Comparison of ENCODE assay signal across 27 cellular contexts in the genomic region with DNA sequence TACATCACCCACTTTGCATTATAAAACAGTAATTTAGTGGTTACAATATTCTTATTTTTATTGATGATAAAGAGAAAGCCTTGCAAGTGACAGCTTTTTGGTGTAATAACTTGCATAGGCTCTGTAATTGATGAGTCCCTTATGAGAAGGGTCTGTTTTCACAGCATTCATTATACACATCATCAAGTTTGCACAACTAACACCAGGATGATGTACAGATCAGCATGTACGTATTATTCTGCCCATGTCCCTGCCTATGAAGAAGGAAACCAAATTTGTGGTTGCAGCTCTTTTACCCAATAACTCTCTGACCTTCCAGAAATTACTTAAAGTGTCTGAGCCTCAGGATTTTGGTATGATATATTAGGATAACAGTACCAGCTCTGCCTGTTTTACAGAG. TPM values are rescaled to one million over a fixed set of nuclear protein-coding genes. Genes with fewer than 3 reads are reported as not detected.
"Had no signal": no experiment of that assay in that cellular context is flagged by ENCODE, and none has a peak within 500 bp of the region (broad histone marks: within the 10 kb centered on the region; RNA-seq: fewer than 3 reads in every experiment).

No MANE protein-coding gene starts in this region.

- DNase-seq: dermis blood vessel endothelial cell; dorsolateral prefrontal cortex; effector CD4-positive, alpha-beta T cell; effector memory CD4-positive, alpha-beta T cell; foreskin fibroblast; foreskin melanocyte; gastrocnemius medialis; glutamatergic neuron; head of caudate nucleus; heart right ventricle; hippocampal formation; left cardiac atrium; left lung; left ventricle myocardium superior; lower lobe of right lung; mesenchymal stem cell; naive thymus-derived CD4-positive, alpha-beta T cell had no signal

- ATAC-seq: gastrocnemius medialis; heart right ventricle; left cardiac atrium; left lung; left ventricle myocardium superior; lower lobe of right lung; naive thymus-derived CD4-positive, alpha-beta T cell had no signal

- H3K4me3 ChIP-seq: coronary artery, dorsolateral prefrontal cortex, esophagus muscularis mucosa, gastrocnemius medialis, heart right ventricle, left lung, lower lobe of right lung had no signal

- H3K4me1 ChIP-seq: esophagus muscularis mucosa, heart right ventricle, left lung, lower lobe of right lung had no signal

- H3K9me3 ChIP-seq: esophagus muscularis mucosa, gastrocnemius medialis, heart right ventricle, left lung, lower lobe of right lung had no signal

- FAIRE-seq: colon, endothelial cell of umbilical vein had no signal

- H3K36me3 ChIP-seq: esophagus muscularis mucosa, gastrocnemius medialis, heart right ventricle, left lung, lower lobe of right lung had no signal

- H3K27me3 ChIP-seq: dorsolateral prefrontal cortex, esophagus muscularis mucosa, gastrocnemius medialis, heart right ventricle, left lung had no signal

- H3K27ac ChIP-seq: coronary artery, dorsolateral prefrontal cortex, esophagus muscularis mucosa, heart right ventricle, left lung, lower lobe of right lung had no signal

RNA-seq across cellular contexts. Expression of a gene that starts 59.2 kb away (rescaled TPM):
- total RNA-seq: dermis blood vessel endothelial cell; endothelial cell of umbilical vein; epithelial cell of proximal tubule; left lung; lung microvascular endothelial cell; mesenteric fat pad; naive thymus-derived CD4-positive, alpha-beta T cell had no signal
- polyA plus RNA-seq: endothelial cell of umbilical vein; esophagus; fibroblast of lung; keratinocyte; naive thymus-derived CD4-positive, alpha-beta T cell had no signal
